In genomic region chr4:7808752-7809151, GRCh38 we compare ENCODE assay signal across 14 cellular contexts.
A peak's percentile ranks its signal among the peaks of the same experiment; 100 is the strongest.
DNase-seq lines count a peak whose midpoint lies in the region; ATAC-seq and TF ChIP-seq lines count a peak whose summit lies in the region.
"Had no signal": no experiment of that assay in that cellular context is flagged by ENCODE, and none has a peak within 500 bp of the region (broad histone marks: within the 10 kb centered on the region; RNA-seq: fewer than 3 reads in every experiment).

No MANE protein-coding gene starts in this region.

- no peak overlapping the region for H3K4me3 Mint-ChIP-seq in activated naive CD4-positive, alpha-beta T cell treated with anti-CD3 and anti-CD28 coated beads, Interleukin-2, amount 50 U/mL, for 24 hours
- no peak overlapping the region for H3K4me3 Mint-ChIP-seq in activated T-helper 17 cell treated with anti-CD3 and anti-CD28 coated beads, Interleukin-2, amount 50 U/mL, for 72 hours
- H3K4me3 Mint-ChIP-seq: activated T-cell treated with anti-CD3 and anti-CD28 coated beads, Interleukin-2, amount 50 U/mL, for 24 hours; endodermal cell had no signal

- H3K4me3 ChIP-seq in fibroblast of mammary gland (ENCODE audit: control insufficient read depth, low read depth, low read length) = no peak overlapping the region
- no peak overlapping the region for H3K4me3 ChIP-seq in skeletal muscle tissue (ENCODE audit: low read length in 3 of 3)

- peaks cover 2% of the 10 kb centered on the region for H3K36me3 Mint-ChIP-seq in activated naive CD4-positive, alpha-beta T cell treated with anti-CD3 and anti-CD28 coated beads, Interleukin-2, amount 50 U/mL, for 24 hours
- H3K36me3 Mint-ChIP-seq in activated T-helper 17 cell treated with anti-CD3 and anti-CD28 coated beads, Interleukin-2, amount 50 U/mL, for 72 hours (ENCODE audit: low read depth) = peaks cover 54% of the 10 kb centered on the region

- in situ Hi-C loops in ACHN (cut with HindIII; ENCODE audit: low pct_ligation_motif_present, low pct_unique_long_range_greater_than_20kb, low sequenced_read_pairs) = loop anchor here (25.0 kb wide), 1 partner anchor 129 kb away; the partner anchor contains the start of gene AFAP1

- H3K27me3 Mint-ChIP-seq in activated naive CD4-positive, alpha-beta T cell treated with anti-CD3 and anti-CD28 coated beads, Interleukin-2, amount 50 U/mL, for 24 hours = no peaks in the 10 kb centered on the region
- no peaks in the 10 kb centered on the region for H3K27me3 Mint-ChIP-seq in activated T-helper 17 cell treated with anti-CD3 and anti-CD28 coated beads, Interleukin-2, amount 50 U/mL, for 72 hours
- H3K27me3 Mint-ChIP-seq: activated T-cell treated with anti-CD3 and anti-CD28 coated beads, Interleukin-2, amount 50 U/mL, for 24 hours had no signal

- peaks cover 6% of the 10 kb centered on the region for H3K4me1 Mint-ChIP-seq in activated naive CD4-positive, alpha-beta T cell treated with anti-CD3 and anti-CD28 coated beads, Interleukin-2, amount 50 U/mL, for 24 hours
- peaks cover 7% of the 10 kb centered on the region for H3K4me1 Mint-ChIP-seq in activated T-helper 17 cell treated with anti-CD3 and anti-CD28 coated beads, Interleukin-2, amount 50 U/mL, for 72 hours

- no peaks in the 10 kb centered on the region for H3K9me3 ChIP-seq in skeletal muscle tissue (ENCODE audit: control insufficient read depth in 3 of 3, low read length in 3 of 3)

- H3K9me3 Mint-ChIP-seq in activated naive CD4-positive, alpha-beta T cell treated with anti-CD3 and anti-CD28 coated beads, Interleukin-2, amount 50 U/mL, for 24 hours = no peaks in the 10 kb centered on the region
- H3K9me3 Mint-ChIP-seq in activated T-helper 17 cell treated with anti-CD3 and anti-CD28 coated beads, Interleukin-2, amount 50 U/mL, for 72 hours = no peaks in the 10 kb centered on the region
- H3K9me3 Mint-ChIP-seq: activated T-cell treated with anti-CD3 and anti-CD28 coated beads, Interleukin-2, amount 50 U/mL, for 24 hours; endodermal cell had no signal

- peak overlapping the region; percentile 15 for H3K27ac Mint-ChIP-seq in activated naive CD4-positive, alpha-beta T cell treated with anti-CD3 and anti-CD28 coated beads, Interleukin-2, amount 50 U/mL, for 24 hours
- H3K27ac Mint-ChIP-seq in activated T-helper 17 cell treated with anti-CD3 and anti-CD28 coated beads, Interleukin-2, amount 50 U/mL, for 72 hours = no peak overlapping the region
- H3K27ac Mint-ChIP-seq: activated T-cell treated with anti-CD3 and anti-CD28 coated beads, Interleukin-2, amount 50 U/mL, for 24 hours; endodermal cell had no signal

- no peak for TF ChIP-seq CTCF in fibroblast of mammary gland (conservative IDR thresholded peaks at IDR 0.05; ENCODE audit: control insufficient read depth, insufficient read depth, low read depth, low read length)

- peak; percentile 28 for ATAC-seq in activated T-helper 17 cell treated with anti-CD3 and anti-CD28 coated beads, Interleukin-2, amount 50 U/mL, for 72 hours (replicated peaks)
- ATAC-seq in GM21529 (IDR thresholded peaks at IDR 0.05; ENCODE audit: unreplicated experiment) (no peak), GM18502 (IDR thresholded peaks at IDR 0.05; ENCODE audit: poor library complexity, unreplicated experiment) (no peak)

- no peaks in the 10 kb centered on the region for H3K27me3 ChIP-seq in skeletal muscle tissue (ENCODE audit: control insufficient read depth in 3 of 3, insufficient read depth in 3 of 3, low read length in 3 of 3)

- H3K9ac ChIP-seq in skeletal muscle tissue (ENCODE audit: low read depth in 1 of 3, low read length in 3 of 3) = no peak overlapping the region

- DNase-seq in activated naive CD4-positive, alpha-beta T cell treated with anti-CD3 and anti-CD28 coated beads, Interleukin-2, amount 50 U/mL, for 16 hours = no peak
- DNase-seq in fibroblast of mammary gland (ENCODE audit: low read depth) (peak; percentile 86), ACHN (no peak)
- DNase-seq: activated CD4-positive, alpha-beta T cell treated with anti-CD3 and anti-CD28 coated beads for 1 hour; activated T-cell treated with anti-CD3 and anti-CD28 coated beads, Interleukin-2, amount 50 U/mL, for 24 hours; amniotic stem cell; DMS53; endodermal cell; KBM-7 had no signal

- peaks cover 33 to 40% (median 39%) of the 10 kb centered on the region in 3 donors for H3K4me1 ChIP-seq in skeletal muscle tissue (ENCODE audit: control insufficient read depth in 3 of 3, insufficient read depth in 3 of 3, low read length in 3 of 3)

- H3K27ac ChIP-seq in skeletal muscle tissue (ENCODE audit: low read depth, low read length) = peak overlapping the region; percentile 8

- peaks cover 0 to 8% (median 2%) of the 10 kb centered on the region in 3 donors for H3K36me3 ChIP-seq in skeletal muscle tissue (ENCODE audit: control insufficient read depth in 3 of 3, insufficient read depth in 3 of 3, low read length in 3 of 3)
